In genomic region chr1:54795100-54795665, GRCh38 we compare ENCODE assay signal across 15 cellular contexts. TPM values are rescaled to one million over a fixed set of nuclear protein-coding genes. Genes with fewer than 3 reads are reported as not detected.
DNase-seq lines count a peak whose midpoint lies in the region; TF ChIP-seq lines count a peak whose summit lies in the region.
"Had no signal": no experiment of that assay in that cellular context is flagged by ENCODE, and none has a peak within 500 bp of the region (broad histone marks: within the 10 kb centered on the region; RNA-seq: fewer than 3 reads in every experiment).

No MANE protein-coding gene starts in this region.

- TF ChIP-seq EP300 in transverse colon (IDR thresholded peaks at IDR 0.05; ENCODE audit: low read depth): no peak

- no peak overlapping the region for H2AFZ ChIP-seq in mammary epithelial cell (ENCODE audit: low read depth, low read length)

- BruUV-seq in mammary epithelial cell (replicated peaks; lab: Mats Ljungman, UMichigan): no TSS peak

- H3K27ac ChIP-seq in breast epithelium: peak overlapping the region; percentile 65 to 73
- H3K27ac ChIP-seq in mammary epithelial cell (ENCODE audit: insufficient read depth, low read depth, low read length): no peak overlapping the region
- H3K27ac ChIP-seq in transverse colon: peak overlapping the region; percentile 79 to 90 (median 88)
- H3K27ac ChIP-seq in left ventricle myocardium inferior (replicated peaks): no peak overlapping the region

- H3K9me3 ChIP-seq in breast epithelium (no peaks in the 10 kb centered on the region), mammary epithelial cell (replicated peaks; ENCODE audit: insufficient read depth, low read length) (no peaks in the 10 kb centered on the region), transverse colon (no peaks in the 10 kb centered on the region), left ventricle myocardium inferior (replicated peaks) (peaks cover 13% of the 10 kb centered on the region)

- H3K36me3 ChIP-seq in breast epithelium (no peaks in the 10 kb centered on the region), mammary epithelial cell (ENCODE audit: insufficient read depth, low read length) (no peaks in the 10 kb centered on the region), transverse colon (no peaks in the 10 kb centered on the region), left ventricle myocardium inferior (no peaks in the 10 kb centered on the region)
- H3K36me3 ChIP-seq: HAP-1 had no signal

- H3K4me1 Mint-ChIP-seq in activated CD4-positive, alpha-beta memory T cell treated with anti-CD3 and anti-CD28 coated beads, Interleukin-2, amount 10 ng/mL, durations not matched to agents 7 days and 5 days: peaks cover 61% of the 10 kb centered on the region

- no peak overlapping the region for H3K4me2 ChIP-seq in mammary epithelial cell (ENCODE audit: insufficient read depth, low read depth, low read length)

- H3K4me3 Mint-ChIP-seq in activated CD4-positive, alpha-beta memory T cell treated with anti-CD3 and anti-CD28 coated beads, Interleukin-2, amount 10 ng/mL, durations not matched to agents 7 days and 5 days: no peak overlapping the region
- H3K4me3 Mint-ChIP-seq: activated naive CD8-positive, alpha-beta T cell treated with anti-CD3 and anti-CD28 coated beads for 36 hours; stimulated activated memory B cell treated with anti-CD40 and anti-IgM and Interleukin-4, amounts not matched to agents 10 μg/mL and 1 μg/mL and 100 μg/mL, for 72 hours; T-helper 2 cell treated with Interferon-gamma antibody and Interleukin-4, amounts not matched to agents 5 μg/mL and 100 μg/mL, for 36 hours had no signal

- DNase-seq in breast epithelium (ENCODE audit: low spot score in 2 of 2) (no peak), mammary epithelial cell (no peak), kidney tubule cell (ENCODE audit: low spot score) (peak; percentile 35), transverse colon (no peak), HUDEP-2 (lab: John Stamatoyannopoulos, UW; ENCODE audit: unreplicated experiment in 76 of 76) (no peak), foreskin melanocyte (no peak), left ventricle myocardium inferior (no peak)
- no peak for DNase-seq in activated CD4-positive, alpha-beta memory T cell treated with anti-CD3 and anti-CD28 coated beads, Interleukin-2, amount 10 ng/mL, durations not matched to agents 7 days and 5 days
- DNase-seq: activated naive CD8-positive, alpha-beta T cell treated with anti-CD3 and anti-CD28 coated beads for 36 hours; NCI-H1092 treated with DMSO at 0.1 percent for 48 hours; stimulated activated CD4-positive, alpha-beta T cell treated with anti-CD3 and anti-CD28 coated beads, Interleukin-1b, Interleukin-23, amount 100 ng/mL, for 48 hours had no signal

- in situ Hi-C loops in mammary epithelial cell (cut with MboI; ENCODE audit: low sequenced_read_pairs in 2 of 2): no loop called here
- in situ Hi-C loops in transverse colon (cut with MboI; ENCODE audit: low pct_ligation_motif_present in 1 of 4, low pct_unique_long_range_greater_than_20kb in 1 of 4, low sequenced_read_pairs in 3 of 4): no loop called here

- peaks cover under 1% of the 10 kb centered on the region for H3K79me2 ChIP-seq in mammary epithelial cell (ENCODE audit: insufficient read depth, low read length)

- CTCF ChIA-PET in mammary epithelial cell (lab: Charles Lee; ENCODE audit: low non-redundant PET): no interaction called here
- CTCF ChIA-PET in activated CD4-positive, alpha-beta memory T cell treated with anti-CD3 and anti-CD28 coated beads, Interleukin-2, amount 10 ng/mL, durations not matched to agents 7 days and 5 days (lab: Charles Lee): interaction anchor here (1.0 to 1.5 kb wide), 3 partner anchors 12 to 16 kb away, joined by 3 to 5 read pairs (median 4); no protein-coding TSS in a partner anchor

- no peaks in the 10 kb centered on the region for H3K27me3 ChIP-seq in breast epithelium
- H3K27me3 ChIP-seq in mammary epithelial cell (ENCODE audit: insufficient read depth, low read length): no peaks in the 10 kb centered on the region
- no peaks in the 10 kb centered on the region for H3K27me3 ChIP-seq in transverse colon
- peaks cover 62% of the 10 kb centered on the region for H3K27me3 ChIP-seq in left ventricle myocardium inferior (ENCODE audit: low read depth)

- intact Hi-C loops in breast epithelium (cut with DNase I; ENCODE audit: low total_unique reads): no loop called here
- intact Hi-C loops in mammary epithelial cell (cut with micrococcal nuclease): no loop called here
- intact Hi-C loops in transverse colon (cut with DNase I; ENCODE audit: low total_unique reads): no loop called here
- intact Hi-C loops in left ventricle myocardium inferior (cut with micrococcal nuclease): no loop called here

- no peak overlapping the region for H3K4me3 ChIP-seq in breast epithelium
- H3K4me3 ChIP-seq in mammary epithelial cell (replicated peaks in 1 of 3; ENCODE audit: insufficient read depth in 1 of 3, low read depth in 2 of 3, low read length in 3 of 3): no peak overlapping the region
- no peak overlapping the region for H3K4me3 ChIP-seq in transverse colon
- no peak overlapping the region for H3K4me3 ChIP-seq in left ventricle myocardium inferior
- H3K4me3 ChIP-seq: HAP-1 had no signal

- no peaks in the 10 kb centered on the region for H4K20me1 ChIP-seq in mammary epithelial cell (ENCODE audit: insufficient read depth, low read length)

- dilution Hi-C loops in mammary epithelial cell (cut with HindIII; ENCODE audit: low sequenced_read_pairs): loop anchor here (5.0 kb wide), 3 partner anchors 38 to 123 kb away; no protein-coding TSS in a partner anchor

- H3K9me3 Mint-ChIP-seq in activated CD4-positive, alpha-beta memory T cell treated with anti-CD3 and anti-CD28 coated beads, Interleukin-2, amount 10 ng/mL, durations not matched to agents 7 days and 5 days: peaks cover 3% of the 10 kb centered on the region
- H3K9me3 Mint-ChIP-seq: stimulated activated memory B cell treated with anti-CD40 and anti-IgM and Interleukin-4, amounts not matched to agents 10 μg/mL and 1 μg/mL and 100 μg/mL, for 72 hours had no signal

- POLR2A ChIA-PET in activated CD4-positive, alpha-beta memory T cell treated with anti-CD3 and anti-CD28 coated beads, Interleukin-2, amount 10 ng/mL, durations not matched to agents 7 days and 5 days (lab: Charles Lee): interaction anchor here (1.1 to 1.6 kb wide), 2 partner anchors 12 to 19 kb away, joined by 4 to 5 read pairs; no protein-coding TSS in a partner anchor

- 54% methylated on average over 4 of the region's 5 CpGs for WGBS in mammary epithelial cell (ENCODE audit: low coverage, missing lambda C conversion rate)
- WGBS in transverse colon (ENCODE audit: low coverage in 1 of 2), 2 donors: 64% methylated on average over 5 of the region's 5 CpGs; no CpG with 5 or more reads in 1 of the 2 donors

- no peaks in the 10 kb centered on the region for H3K27me3 Mint-ChIP-seq in activated CD4-positive, alpha-beta memory T cell treated with anti-CD3 and anti-CD28 coated beads, Interleukin-2, amount 10 ng/mL, durations not matched to agents 7 days and 5 days
- H3K27me3 Mint-ChIP-seq: activated naive CD8-positive, alpha-beta T cell treated with anti-CD3 and anti-CD28 coated beads for 36 hours; stimulated activated memory B cell treated with anti-CD40 and anti-IgM and Interleukin-4, amounts not matched to agents 10 μg/mL and 1 μg/mL and 100 μg/mL, for 72 hours had no signal

- H3K27ac Mint-ChIP-seq in activated CD4-positive, alpha-beta memory T cell treated with anti-CD3 and anti-CD28 coated beads, Interleukin-2, amount 10 ng/mL, durations not matched to agents 7 days and 5 days: peak overlapping the region; percentile 38
- H3K27ac Mint-ChIP-seq: activated naive CD8-positive, alpha-beta T cell treated with anti-CD3 and anti-CD28 coated beads for 36 hours; stimulated activated memory B cell treated with anti-CD40 and anti-IgM and Interleukin-4, amounts not matched to agents 10 μg/mL and 1 μg/mL and 100 μg/mL, for 72 hours; T-helper 2 cell treated with Interferon-gamma antibody and Interleukin-4, amounts not matched to agents 5 μg/mL and 100 μg/mL, for 36 hours had no signal

- TF ChIP-seq POLR2A in breast epithelium (IDR thresholded peaks at IDR 0.05): no peak
- TF ChIP-seq POLR2A in transverse colon (IDR thresholded peaks at IDR 0.05): peak; percentile 35

- H3K36me3 Mint-ChIP-seq in activated CD4-positive, alpha-beta memory T cell treated with anti-CD3 and anti-CD28 coated beads, Interleukin-2, amount 10 ng/mL, durations not matched to agents 7 days and 5 days (ENCODE audit: low read depth): peaks cover 66% of the 10 kb centered on the region

- H3K9ac ChIP-seq in mammary epithelial cell (ENCODE audit: insufficient read depth, low read length): no peak overlapping the region

- TF ChIP-seq CTCF in breast epithelium (IDR thresholded peaks at IDR 0.05): no peak
- peak in 1 of 2 donors; percentile 25 for TF ChIP-seq CTCF in mammary epithelial cell (conservative IDR thresholded peaks at IDR 0.05 in 1 of 2, IDR thresholded peaks at IDR 0.05 in 1 of 2; ENCODE audit: extremely low read depth in 1 of 2, insufficient read depth in 1 of 2, low read depth in 1 of 2, low read length in 2 of 2)
- no peak for TF ChIP-seq CTCF in transverse colon (IDR thresholded peaks at IDR 0.05)
- TF ChIP-seq CTCF in left ventricle myocardium inferior (IDR thresholded peaks at IDR 0.05; ENCODE audit: borderline replicate concordance): no peak

- H3K4me1 ChIP-seq in breast epithelium: peaks cover 0 to 12% of the 10 kb centered on the region in 2 donors
- H3K4me1 ChIP-seq in mammary epithelial cell (ENCODE audit: insufficient read depth, low read length): peaks cover 29% of the 10 kb centered on the region
- peaks cover 7 to 72% (median 60%) of the 10 kb centered on the region in 4 donors for H3K4me1 ChIP-seq in transverse colon
- no peaks in the 10 kb centered on the region for H3K4me1 ChIP-seq in left ventricle myocardium inferior
- H3K4me1 ChIP-seq: HAP-1 had no signal

RNA-seq across cellular contexts. Expression of gene TTC22, which starts 5.9 kb away (rescaled TPM):
- total RNA-seq in breast epithelium (10 to 100 TPM in 1 of 3 donors, 1 to 10 TPM in 1, under 1 TPM in 1; 0.32 to 15.8 (median 7.9) TPM), mammary epithelial cell (10 to 100 TPM in 1 of 2 donors, 1 to 10 TPM in 1; 7.9 to 13.3 TPM), transverse colon (100 to 1,000 TPM in 2 of 4 donors, 10 to 100 TPM in 2; 39.8 to 174 (median 98.4) TPM), left ventricle myocardium inferior (0.14 TPM)
- polyA plus RNA-seq in mammary epithelial cell: 7.0 TPM
- 10.0 TPM for polyA minus RNA-seq in mammary epithelial cell
- 10 to 100 TPM; 19.8 to 20.9 TPM for total RNA-seq in activated CD4-positive, alpha-beta memory T cell treated with anti-CD3 and anti-CD28 coated beads, Interleukin-2, amount 10 ng/mL, durations not matched to agents 7 days and 5 days
- total RNA-seq: HT1080 had no signal

RNA-seq across cellular contexts. Expression of gene PARS2, which starts 30.9 kb away (rescaled TPM):
- total RNA-seq in breast epithelium: 1 to 10 TPM; 2.2 to 7.8 (median 4.3) TPM
- total RNA-seq in mammary epithelial cell: 10 to 100 TPM in 1 of 2 donors, 1 to 10 TPM in 1; 4.5 to 10.3 TPM
- 3.5 TPM for polyA plus RNA-seq in mammary epithelial cell
- 11.1 TPM for polyA minus RNA-seq in mammary epithelial cell
- 1 to 10 TPM; 3.3 to 4.0 TPM for total RNA-seq in activated CD4-positive, alpha-beta memory T cell treated with anti-CD3 and anti-CD28 coated beads, Interleukin-2, amount 10 ng/mL, durations not matched to agents 7 days and 5 days
- 10 to 100 TPM in 1 of 4 donors, 1 to 10 TPM in 2, not detected in 1; 8.9 to 13.5 (median 9.1) TPM for total RNA-seq in transverse colon
- total RNA-seq in left ventricle myocardium inferior: 5.1 TPM

Comparison
In these comparisons a context has a peak if more than half of its experiments do, and no peak if none do; other contexts are left out.
1. H3K27ac ChIP-seq: peak in breast epithelium (2 of 2) and transverse colon (4 of 4); none in mammary epithelial cell (single experiment) and left ventricle myocardium inferior (single experiment).